8 cellular contexts compared by ENCODE assay signal in the genomic region with DNA sequence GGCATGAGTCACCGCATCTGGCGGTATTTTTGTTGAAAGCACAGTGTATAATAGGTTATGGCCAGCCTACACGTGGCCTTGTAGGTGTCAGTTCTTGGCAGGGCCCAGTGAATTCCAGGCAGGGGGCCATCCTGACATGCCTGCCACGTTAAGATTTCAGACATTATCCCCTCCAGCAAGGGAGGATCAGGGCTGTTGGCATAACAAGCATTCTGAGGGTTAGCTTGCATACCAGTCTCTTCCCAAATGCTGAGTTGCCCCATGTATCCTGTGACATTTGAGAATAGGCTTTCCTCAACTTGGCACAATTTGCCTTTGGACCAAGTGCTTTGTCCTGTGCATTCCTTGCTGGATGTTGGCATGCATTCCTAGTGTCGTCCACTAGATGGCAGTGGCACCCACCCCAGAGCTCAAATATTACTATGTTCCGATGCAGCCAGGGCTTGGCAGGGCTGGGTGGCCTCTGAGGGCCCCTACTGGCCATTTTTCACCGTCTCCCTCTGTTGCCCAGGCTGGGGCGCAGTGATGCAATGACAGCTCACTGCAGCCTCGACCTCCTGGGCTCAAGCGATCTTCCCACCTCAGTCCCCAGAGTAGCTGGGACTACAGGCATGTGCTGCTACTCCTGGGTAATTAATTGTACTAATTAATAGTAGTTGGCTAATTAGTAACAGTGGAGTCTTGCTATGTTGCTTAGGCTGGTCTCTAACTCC. TPM values are rescaled to one million over a fixed set of nuclear protein-coding genes. Genes with fewer than 3 reads are reported as not detected.
DNase-seq lines count a peak whose midpoint lies in the region; ATAC-seq and TF ChIP-seq lines count a peak whose summit lies in the region.

No MANE protein-coding gene starts in this region.

- no peak overlapping the region for H2AFZ ChIP-seq in PC-3 (ENCODE audit: low read length)

- H3K27ac Mint-ChIP-seq in naive thymus-derived CD4-positive, alpha-beta T cell, result no peak overlapping the region

- POLR2A ChIA-PET in AG04450 (lab: Yijun Ruan, JAX) (no interaction called here), PC-3 (lab: Charles Lee; ENCODE audit: unreplicated experiment) (no interaction called here)
- POLR2A ChIA-PET in naive thymus-derived CD4-positive, alpha-beta T cell (lab: Charles Lee), result interaction anchor here (0.8 kb wide), 1 partner anchor 598 kb away, joined by 3 read pairs; no protein-coding TSS in a partner anchor

- no peaks in the 10 kb centered on the region; the same call in 1 of the 2 replicates for H3K9me3 ChIP-seq in AG04450 (ENCODE audit: control insufficient read depth, insufficient read depth, low read length)
- no peaks in the 10 kb centered on the region for H3K9me3 ChIP-seq in PC-3 (ENCODE audit: low read length)
- H3K9me3 ChIP-seq in naive thymus-derived CD4-positive, alpha-beta T cell (ENCODE audit: control insufficient read depth in 2 of 3, low read length in 3 of 3), result no peaks in the 10 kb centered on the region

- no peaks in the 10 kb centered on the region for H3K4me1 ChIP-seq in PC-3 (ENCODE audit: insufficient read depth, low read length)
- no peaks in the 10 kb centered on the region for H3K4me1 ChIP-seq in naive thymus-derived CD4-positive, alpha-beta T cell (ENCODE audit: control insufficient read depth in 2 of 2, insufficient read depth in 2 of 2, low read length in 2 of 2)

- BruUV-seq in PC-3 (replicated peaks; lab: Mats Ljungman, UMichigan), result no TSS peak

- ATAC-seq in GM18519 (IDR thresholded peaks at IDR 0.05; ENCODE audit: low FRiP score, unreplicated experiment), result peak; percentile 47
- ATAC-seq in PC-3, result peak; percentile 100
- ATAC-seq in naive thymus-derived CD4-positive, alpha-beta T cell, result peak; percentile 100

- no peak overlapping the region for H3K27ac ChIP-seq in AG04450 (ENCODE audit: low read depth, low read length)
- no peak overlapping the region for H3K27ac ChIP-seq in PC-3 (ENCODE audit: low read length)
- no peak overlapping the region for H3K27ac ChIP-seq in naive thymus-derived CD4-positive, alpha-beta T cell (ENCODE audit: low read depth, low read length)

- peaks cover 0 to 3% (median 0%) of the 10 kb centered on the region in 11 donors for H3K9me3 Mint-ChIP-seq in naive thymus-derived CD4-positive, alpha-beta T cell

- peaks cover 0 to 2% (median 0%) of the 10 kb centered on the region in 7 donors for H3K4me1 Mint-ChIP-seq in naive thymus-derived CD4-positive, alpha-beta T cell

- peak; percentile 99 for TF ChIP-seq CTCF in AG04450 (IDR thresholded peaks at IDR 0.05; ENCODE audit: low read depth, low read length)
- TF ChIP-seq CTCF in PC-3 (conservative IDR thresholded peaks at IDR 0.05; ENCODE audit: low read depth, low read length), result peak; percentile 99

- H4K20me1 ChIP-seq in PC-3 (ENCODE audit: low read length), result no peaks in the 10 kb centered on the region

- no peak overlapping the region for H3K9ac ChIP-seq in PC-3 (ENCODE audit: low read length)

- intact Hi-C loops in PC-3 (cut with micrococcal nuclease), result loop anchor here (1.0 kb wide), 2 partner anchors 20 to 238 kb away; no protein-coding TSS in a partner anchor
- intact Hi-C loops in naive thymus-derived CD4-positive, alpha-beta T cell (cut with micrococcal nuclease), result loop anchor here (1.0 to 5.0 kb wide), 5 partner anchors 49 to 368 kb away; partner anchors contain the start of gene PRKCG (in 1 of the 2)

- H3K36me3 ChIP-seq in PC-3 (ENCODE audit: low read depth, low read length), result no peaks in the 10 kb centered on the region
- no peaks in the 10 kb centered on the region for H3K36me3 ChIP-seq in naive thymus-derived CD4-positive, alpha-beta T cell (ENCODE audit: control insufficient read depth in 2 of 3, insufficient read depth in 3 of 3, low read length in 3 of 3)

- TF ChIP-seq POLR2A in erythroblast (IDR thresholded peaks at IDR 0.05; ENCODE audit: low read length), result no peak

- H3K9me2 ChIP-seq in PC-3 (replicated peaks; ENCODE audit: low read length), result no peaks in the 10 kb centered on the region

- no peaks in the 10 kb centered on the region for H3F3A ChIP-seq in PC-3 (ENCODE audit: low read length, unreplicated experiment)

- H3K36me3 Mint-ChIP-seq in naive thymus-derived CD4-positive, alpha-beta T cell, result no peaks in the 10 kb centered on the region

- H3K27me3 ChIP-seq in AG04450 (ENCODE audit: control insufficient read depth, insufficient read depth, low read length), result no peaks in the 10 kb centered on the region
- H3K27me3 ChIP-seq in PC-3 (ENCODE audit: low read length), result no peaks in the 10 kb centered on the region
- no peaks in the 10 kb centered on the region for H3K27me3 ChIP-seq in naive thymus-derived CD4-positive, alpha-beta T cell (ENCODE audit: control insufficient read depth in 2 of 2, insufficient read depth in 2 of 2, low read length in 2 of 2)

- H3K27me3 Mint-ChIP-seq in naive thymus-derived CD4-positive, alpha-beta T cell, result peaks cover 0 to 4% (median 0%) of the 10 kb centered on the region in 5 donors

- no peaks in the 10 kb centered on the region for H3K79me2 ChIP-seq in PC-3 (ENCODE audit: low read length)

- CTCF ChIA-PET in AG04450 (lab: Charles Lee), result interaction anchor here (0.5 to 3.3 kb wide), 57 partner anchors 8 to 1314 kb away, joined by 3 to 97 read pairs (median 4); partner anchors contain the start of genes CNOT3, MBOAT7, MYADM and NDUFA3
- CTCF ChIA-PET in PC-3 (lab: Charles Lee), result interaction anchor here (0.5 to 1.2 kb wide), 16 partner anchors 8 to 420 kb away, joined by 3 to 20 read pairs (median 4); no protein-coding TSS in a partner anchor
- CTCF ChIA-PET in naive thymus-derived CD4-positive, alpha-beta T cell (lab: Charles Lee), result interaction anchor here (0.6 to 1.4 kb wide), 9 partner anchors 10 to 770 kb away, joined by 3 to 15 read pairs (median 4); no protein-coding TSS in a partner anchor

- no peak overlapping the region for H3K4me2 ChIP-seq in PC-3 (ENCODE audit: low read length)

- DNase-seq in AG04450 (ENCODE audit: low read depth, low spot score) (peak; percentile 61), HuH-7 (ENCODE audit: low spot score) (peak; percentile 76), PC-3 (peak; percentile 96), activated T-cell treated with anti-CD3 and anti-CD28 coated beads for 1 hour (ENCODE audit: low read depth) (peak; percentile 55), erythroblast (lab: John Stamatoyannopoulos, UW) (peak; percentile 81 to 89)
- DNase-seq in naive thymus-derived CD4-positive, alpha-beta T cell, result peak; percentile 54 to 76 (median 67)
- DNase-seq in stimulated activated CD8-positive, alpha-beta memory T cell treated with anti-CD3 and anti-CD28 coated beads, Interleukin-7, amount 100 ng/mL, for 4 hours (ENCODE audit: low read depth in 2 of 2), result peak; percentile 53 to 55

- no peak overlapping the region for H3K4me3 Mint-ChIP-seq in naive thymus-derived CD4-positive, alpha-beta T cell

- H3K4me3 ChIP-seq in AG04450 (ENCODE audit: low read depth, low read length) (no peak overlapping the region), PC-3 (ENCODE audit: low read length) (no peak overlapping the region)
- H3K4me3 ChIP-seq in naive thymus-derived CD4-positive, alpha-beta T cell (ENCODE audit: low read length), result no peak overlapping the region

RNA-seq across cellular contexts. Expression of gene NLRP12, which starts 31.2 kb away (rescaled TPM):
- polyA plus RNA-seq in AG04450 (2011; rRNA removed), result not detected in 2 replicates
- polyA minus RNA-seq in AG04450 (2011; rRNA and poly(A)+ RNA removed), result not detected in 2 replicates
- total RNA-seq in PC-3 (2014; rRNA removed), result 0.12 TPM in 1 of 2 replicates, not detected in the other
- total RNA-seq in naive thymus-derived CD4-positive, alpha-beta T cell, result 10 to 100 TPM in 1 of 5 experiments, 1 to 10 TPM in 1, under 1 TPM in 1, not detected in 2; 0.14 to 16.1 (median 1.8) TPM
- not detected for polyA plus RNA-seq in naive thymus-derived CD4-positive, alpha-beta T cell

Comparison
In these comparisons a context has a peak if more than half of its experiments do, and no peak if none do; other contexts are left out.
1. ATAC-seq: peak in every context shown above with its lines; median percentile 100 in PC-3; 100 in naive thymus-derived CD4-positive, alpha-beta T cell; 47 in GM18519.